In the genomic region with DNA sequence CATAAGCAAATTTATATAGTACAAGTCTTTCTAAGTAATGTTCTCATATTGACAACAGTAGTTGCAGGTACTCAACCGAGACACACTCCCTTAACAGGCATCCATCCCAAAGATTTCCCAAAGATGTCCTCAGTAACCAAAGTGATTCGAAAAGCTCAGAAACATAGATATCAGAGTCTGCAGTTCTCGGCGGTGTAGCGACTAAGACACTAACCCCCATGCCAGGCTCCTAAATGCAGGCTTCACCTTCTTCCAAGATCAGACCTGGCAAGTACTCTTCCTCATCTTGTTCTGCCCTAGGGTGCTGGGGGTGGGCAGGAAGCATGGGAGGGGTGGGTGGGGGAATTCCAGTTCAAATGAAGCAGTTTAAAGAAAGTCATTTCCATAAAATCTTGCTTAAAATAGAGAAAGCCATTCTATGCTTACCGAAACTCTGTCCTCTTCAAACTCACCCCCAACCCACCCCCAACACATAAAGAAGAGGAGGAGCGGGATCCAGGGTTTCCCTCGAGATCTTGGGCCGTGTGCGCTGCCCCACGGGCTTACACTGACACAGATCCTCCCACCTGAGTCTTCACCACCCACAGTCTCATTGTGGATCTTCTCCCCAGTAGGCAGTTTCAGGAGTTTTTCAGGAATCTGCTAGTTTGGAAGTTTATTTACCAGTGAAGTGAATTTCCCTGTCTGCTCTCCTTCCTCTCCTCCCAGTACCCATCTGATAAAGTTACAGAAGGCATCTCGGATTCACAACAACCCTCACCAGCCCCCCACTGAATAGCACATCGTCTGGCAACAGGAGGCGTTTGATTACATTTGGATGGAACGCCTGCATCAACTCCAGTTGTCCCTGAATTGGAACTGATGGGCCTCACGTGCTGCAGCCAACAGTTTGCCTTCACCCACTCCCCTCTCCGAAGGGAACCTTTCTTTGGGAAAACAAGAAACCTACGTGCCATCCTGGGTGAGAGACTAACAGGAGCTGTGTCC, we compare ENCODE assay signal across 1 cellular context.
TF ChIP-seq lines count a peak whose summit lies in the region.

No MANE protein-coding gene starts in this region.

TF ChIP-seq in GM12878, 131 proteins besides CTCF, POLR2A, EP300 and RAD21:
- TF ChIP-seq FOS (IDR thresholded peaks at IDR 0.05; ENCODE audit: borderline replicate concordance, extremely low read depth, insufficient read length) (no peak), NFXL1 (IDR thresholded peaks at IDR 0.05; ENCODE audit: borderline replicate concordance) (no peak), NRF1 (conservative IDR thresholded peaks at IDR 0.05; ENCODE audit: low read depth, low read length) (no peak), KDM1A (IDR thresholded peaks at IDR 0.05; ENCODE audit: borderline replicate concordance) (no peak), CBX5 (IDR thresholded peaks at IDR 0.05; ENCODE audit: low read depth) (no peak), JUNB (IDR thresholded peaks at IDR 0.05) (0 out of 2 replicates have a peak, but pooled peaks have one; percentile 8), RCOR1 (conservative IDR thresholded peaks at IDR 0.05; ENCODE audit: low read depth, low read length) (no peak), TARDBP (IDR thresholded peaks at IDR 0.05; ENCODE audit: borderline replicate concordance) (no peak), EED (IDR thresholded peaks at IDR 0.05; ENCODE audit: low read depth) (peak; percentile 67; the same call in 1 of the 2 replicates), CREB1 (IDR thresholded peaks at IDR 0.05; ENCODE audit: low read depth) (no peak), NR2C1 (IDR thresholded peaks at IDR 0.05) (no peak), SMARCA5 (IDR thresholded peaks at IDR 0.05) (no peak), EGR1 (IDR thresholded peaks at IDR 0.05; ENCODE audit: borderline replicate concordance in 1 of 2, low read depth in 2 of 2, low read length in 2 of 2) (0 out of 3 replicates have a peak, but pooled peaks of 1 of the 2 experiments have one; percentile 33)
- TF ChIP-seq, protein P1, sequence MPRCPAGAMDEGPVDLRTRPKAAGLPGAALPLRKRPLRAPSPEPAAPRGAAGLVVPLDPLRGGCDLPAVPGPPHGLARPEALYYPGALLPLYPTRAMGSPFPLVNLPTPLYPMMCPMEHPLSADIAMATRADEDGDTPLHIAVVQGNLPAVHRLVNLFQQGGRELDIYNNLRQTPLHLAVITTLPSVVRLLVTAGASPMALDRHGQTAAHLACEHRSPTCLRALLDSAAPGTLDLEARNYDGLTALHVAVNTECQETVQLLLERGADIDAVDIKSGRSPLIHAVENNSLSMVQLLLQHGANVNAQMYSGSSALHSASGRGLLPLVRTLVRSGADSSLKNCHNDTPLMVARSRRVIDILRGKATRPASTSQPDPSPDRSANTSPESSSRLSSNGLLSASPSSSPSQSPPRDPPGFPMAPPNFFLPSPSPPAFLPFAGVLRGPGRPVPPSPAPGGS (IDR thresholded peaks at IDR 0.05; ENCODE audit: borderline replicate concordance, insufficient read depth, low read depth, low read length, poor library complexity, severe bottlenecking): no peak
- TF ChIP-seq, protein P2, sequence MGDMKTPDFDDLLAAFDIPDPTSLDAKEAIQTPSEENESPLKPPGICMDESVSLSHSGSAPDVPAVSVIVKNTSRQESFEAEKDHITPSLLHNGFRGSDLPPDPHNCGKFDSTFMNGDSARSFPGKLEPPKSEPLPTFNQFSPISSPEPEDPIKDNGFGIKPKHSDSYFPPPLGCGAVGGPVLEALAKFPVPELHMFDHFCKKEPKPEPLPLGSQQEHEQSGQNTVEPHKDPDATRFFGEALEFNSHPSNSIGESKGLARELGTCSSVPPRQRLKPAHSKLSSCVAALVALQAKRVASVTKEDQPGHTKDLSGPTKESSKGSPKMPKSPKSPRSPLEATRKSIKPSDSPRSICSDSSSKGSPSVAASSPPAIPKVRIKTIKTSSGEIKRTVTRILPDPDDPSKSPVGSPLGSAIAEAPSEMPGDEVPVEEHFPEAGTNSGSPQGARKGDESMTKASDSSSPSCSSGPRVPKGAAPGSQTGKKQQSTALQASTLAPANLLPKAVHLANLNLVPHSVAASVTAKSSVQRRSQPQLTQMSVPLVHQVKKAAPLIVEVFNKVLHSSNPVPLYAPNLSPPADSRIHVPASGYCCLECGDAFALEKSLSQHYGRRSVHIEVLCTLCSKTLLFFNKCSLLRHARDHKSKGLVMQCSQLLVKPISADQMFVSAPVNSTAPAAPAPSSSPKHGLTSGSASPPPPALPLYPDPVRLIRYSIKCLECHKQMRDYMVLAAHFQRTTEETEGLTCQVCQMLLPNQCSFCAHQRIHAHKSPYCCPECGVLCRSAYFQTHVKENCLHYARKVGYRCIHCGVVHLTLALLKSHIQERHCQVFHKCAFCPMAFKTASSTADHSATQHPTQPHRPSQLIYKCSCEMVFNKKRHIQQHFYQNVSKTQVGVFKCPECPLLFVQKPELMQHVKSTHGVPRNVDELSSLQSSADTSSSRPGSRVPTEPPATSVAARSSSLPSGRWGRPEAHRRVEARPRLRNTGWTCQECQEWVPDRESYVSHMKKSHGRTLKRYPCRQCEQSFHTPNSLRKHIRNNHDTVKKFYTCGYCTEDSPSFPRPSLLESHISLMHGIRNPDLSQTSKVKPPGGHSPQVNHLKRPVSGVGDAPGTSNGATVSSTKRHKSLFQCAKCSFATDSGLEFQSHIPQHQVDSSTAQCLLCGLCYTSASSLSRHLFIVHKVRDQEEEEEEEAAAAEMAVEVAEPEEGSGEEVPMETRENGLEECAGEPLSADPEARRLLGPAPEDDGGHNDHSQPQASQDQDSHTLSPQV (IDR thresholded peaks at IDR 0.05): no peak
